ENCODE assay signal across 11 cellular contexts in genomic region chr3:171255236-171255806, GRCh38.
DNase-seq lines count a peak whose midpoint lies in the region; ATAC-seq and TF ChIP-seq lines count a peak whose summit lies in the region.
"Had no signal": no experiment of that assay in that cellular context is flagged by ENCODE, and none has a peak within 500 bp of the region (broad histone marks: within the 10 kb centered on the region; RNA-seq: fewer than 3 reads in every experiment).

No MANE protein-coding gene starts in this region.

- H3K27ac ChIP-seq in caudate nucleus (ENCODE audit: low read depth, low read length) (peak overlapping the region; percentile 74), sigmoid colon (no peak overlapping the region)

- peaks cover 0 to 21% (median 19%) of the 10 kb centered on the region in 4 donors for H3K4me1 ChIP-seq in sigmoid colon

- CTCF ChIA-PET in GM10248 (lab: Yijun Ruan, JAX), result interaction anchor here (1.1 to 7.6 kb wide), 6 partner anchors 9 to 26 kb away, joined by 3 to 62 read pairs (median 4); no protein-coding TSS in a partner anchor

- no peak for TF ChIP-seq POLR2A in sigmoid colon (IDR thresholded peaks at IDR 0.05)
- no peak for TF ChIP-seq POLR2A in lower leg skin (IDR thresholded peaks at IDR 0.05)

- intact Hi-C loops in sigmoid colon (cut with DNase I) (no loop called here), lower leg skin (cut with DNase I; ENCODE audit: low total_unique reads) (no loop called here)

- peak; percentile 32 for DNase-seq in GM10248 (ENCODE audit: extremely low spot score)
- no peak for DNase-seq in caudate nucleus (lab: John Stamatoyannopoulos, UW)
- no peak for DNase-seq in sigmoid colon
- DNase-seq in lower leg skin (ENCODE audit: low spot score in 2 of 2), result no peak
- no peak for DNase-seq in stimulated activated CD4-positive, alpha-beta T cell treated with anti-CD3 and anti-CD28 coated beads, Interleukin-2, amount 100 ng/mL, for 48 hours
- no peak for DNase-seq in epidermal melanocyte (ENCODE audit: insufficient read length, low spot score)
- DNase-seq: activated CD8-positive, alpha-beta memory T cell treated with anti-CD3 and anti-CD28 coated beads, Interleukin-2, amount 50 U/mL, for 4 hours; NCI-H1694 had no signal

- 36 to 55% methylated on average over 3 of the region's 3 CpGs for WGBS in sigmoid colon, 2 donors
- WGBS in lower leg skin, 2 donors, result 56 to 58% methylated on average over 3 of the region's 3 CpGs

- POLR2A ChIA-PET in GM10248 (lab: Yijun Ruan, JAX), result interaction anchor here (1.3 kb wide), 1 partner anchor 25 kb away, joined by 3 read pairs; no protein-coding TSS in a partner anchor

- ATAC-seq in GM19397 (IDR thresholded peaks at IDR 0.05; ENCODE audit: unreplicated experiment) (peak; percentile 61), HG03103 (IDR thresholded peaks at IDR 0.05; ENCODE audit: low read depth, unreplicated experiment) (peak; percentile 38)

- H3K4me3 ChIP-seq in sigmoid colon, result no peak overlapping the region
- no peak overlapping the region for H3K4me3 ChIP-seq in lower leg skin (ENCODE audit: low read depth, poor library complexity, severe bottlenecking)
- H3K4me3 ChIP-seq: thyroid gland had no signal

- TF ChIP-seq CTCF in GM10248 (IDR thresholded peaks at IDR 0.05; ENCODE audit: control extremely low read depth, extremely low read depth, low read depth, missing control alignments) (no peak), sigmoid colon (IDR thresholded peaks at IDR 0.05) (no peak), lower leg skin (IDR thresholded peaks at IDR 0.05) (no peak)

- H3K27me3 ChIP-seq in sigmoid colon, result no peaks in the 10 kb centered on the region
- H3K27me3 ChIP-seq: thyroid gland had no signal

- H3K9me3 ChIP-seq in sigmoid colon, result no peaks in the 10 kb centered on the region
- H3K9me3 ChIP-seq: thyroid gland had no signal

- no peak for TF ChIP-seq EP300 in sigmoid colon (IDR thresholded peaks at IDR 0.05)

- H3K36me3 ChIP-seq in sigmoid colon, result no peaks in the 10 kb centered on the region
- H3K36me3 ChIP-seq: thyroid gland had no signal
